Comparison of ENCODE assay signal across 8 cellular contexts in the genomic region with DNA sequence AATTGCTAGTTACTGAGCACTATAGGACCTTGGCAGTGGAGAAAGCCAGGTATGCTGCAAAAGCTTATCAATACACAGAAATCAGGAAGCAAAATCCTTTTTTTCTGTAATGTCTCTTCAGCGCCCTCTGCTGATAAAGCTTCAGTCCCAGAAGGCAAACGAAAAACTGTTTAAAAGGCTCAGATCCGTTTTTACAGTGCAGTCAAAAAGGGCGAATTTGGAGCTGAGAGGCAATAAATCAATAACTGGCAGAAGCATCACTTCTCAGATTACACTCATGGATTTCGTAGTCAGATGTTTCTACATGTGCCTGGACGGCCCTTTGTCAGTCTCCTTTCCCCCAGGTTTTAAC. TPM values are rescaled to one million over a fixed set of nuclear protein-coding genes. Genes with fewer than 3 reads are reported as not detected.
DNase-seq lines count a peak whose midpoint lies in the region; ATAC-seq and TF ChIP-seq lines count a peak whose summit lies in the region.

No MANE protein-coding gene starts in this region.

- 48% methylated on average over 6 of the region's 6 CpGs for WGBS in SK-N-SH (ENCODE audit: low lambda C conversion rate)

- peak overlapping the region; percentile 93 for H2AFZ ChIP-seq in SK-N-SH (ENCODE audit: low read depth)

- H3K27ac Mint-ChIP-seq in effector memory CD8-positive, alpha-beta T cell: peak overlapping the region; percentile 78 to 84
- H3K27ac Mint-ChIP-seq in naive thymus-derived CD4-positive, alpha-beta T cell: peak overlapping the region; percentile 45 to 94 (median 90)

- H3K9me3 Mint-ChIP-seq in effector memory CD8-positive, alpha-beta T cell: no peaks in the 10 kb centered on the region
- H3K9me3 Mint-ChIP-seq in naive thymus-derived CD4-positive, alpha-beta T cell: peaks cover 0 to 7% (median 0%) of the 10 kb centered on the region in 11 donors

- intact Hi-C loops in naive thymus-derived CD4-positive, alpha-beta T cell (cut with micrococcal nuclease): loop anchor here (2.0 to 10.0 kb wide), 8 partner anchors 32 to 1826 kb away; partner anchors contain the start of genes SLC25A46 (in 1 of the 2), STARD4 (in 1 of the 2) and WDR36 (in 1 of the 2)

- POLR2A ChIA-PET in SK-N-SH (lab: Yijun Ruan, JAX): interaction anchor here (1.1 kb wide), 1 partner anchor 1047 kb away, joined by 3 read pairs; no protein-coding TSS in a partner anchor
- POLR2A ChIA-PET in naive thymus-derived CD4-positive, alpha-beta T cell (lab: Charles Lee): interaction anchor here (1.0 to 3.8 kb wide), 8 partner anchors 9 to 937 kb away, joined by 4 to 46 read pairs (median 10); partner anchors contain the start of gene PJA2

- no peaks in the 10 kb centered on the region for H3K27me3 ChIP-seq in SK-N-SH (ENCODE audit: insufficient read depth)
- H3K27me3 ChIP-seq in naive thymus-derived CD4-positive, alpha-beta T cell (ENCODE audit: control insufficient read depth in 2 of 2, insufficient read depth in 2 of 2, low read length in 2 of 2): no peaks in the 10 kb centered on the region

- TF ChIP-seq CTCF in SK-N-SH (IDR thresholded peaks at IDR 0.05): peak; percentile 55

- peak overlapping the region; percentile 86; the same call in 1 of the 2 replicates for H3K9ac ChIP-seq in SK-N-SH

- peaks cover 6 to 10% of the 10 kb centered on the region in 2 donors for H3K27me3 Mint-ChIP-seq in effector memory CD8-positive, alpha-beta T cell
- H3K27me3 Mint-ChIP-seq in naive thymus-derived CD4-positive, alpha-beta T cell: peaks cover 0 to 7% (median 0%) of the 10 kb centered on the region in 5 donors

- no peaks in the 10 kb centered on the region for H3K9me2 ChIP-seq in SK-N-SH

- peaks cover 34% of the 10 kb centered on the region for H3K79me2 ChIP-seq in SK-N-SH (ENCODE audit: insufficient read depth)

- CTCF ChIA-PET in SK-N-SH (lab: Yijun Ruan, JAX): interaction anchor here (0.6 to 2.9 kb wide), 15 partner anchors 9 to 1207 kb away, joined by 3 to 11 read pairs (median 3); no protein-coding TSS in a partner anchor
- CTCF ChIA-PET in naive thymus-derived CD4-positive, alpha-beta T cell (lab: Charles Lee): interaction anchor here (0.5 to 1.7 kb wide), 9 partner anchors 13 to 939 kb away, joined by 3 to 7 read pairs (median 5); no protein-coding TSS in a partner anchor

- H3K9me3 ChIP-seq in SK-N-SH: no peaks in the 10 kb centered on the region
- peaks cover 0 to 4% (median 0%) of the 10 kb centered on the region in 3 experiments for H3K9me3 ChIP-seq in naive thymus-derived CD4-positive, alpha-beta T cell (ENCODE audit: control insufficient read depth in 2 of 3, low read length in 3 of 3)

- peak; percentile 42 for TF ChIP-seq RAD21 in SK-N-SH (IDR thresholded peaks at IDR 0.05; ENCODE audit: low read length)

- peaks cover 28 to 30% of the 10 kb centered on the region in 2 donors for H3K4me1 Mint-ChIP-seq in effector memory CD8-positive, alpha-beta T cell (ENCODE audit: low read depth in 2 of 2)
- H3K4me1 Mint-ChIP-seq in naive thymus-derived CD4-positive, alpha-beta T cell: peaks cover 14 to 31% (median 28%) of the 10 kb centered on the region in 7 donors

- in situ Hi-C loops in SK-MEL-5 (cut with HindIII; ENCODE audit: low pct_unique_long_range_greater_than_20kb, low sequenced_read_pairs): no loop called here

- peaks cover 19% of the 10 kb centered on the region for H3K36me3 Mint-ChIP-seq in effector memory CD8-positive, alpha-beta T cell (ENCODE audit: insufficient read depth)
- peaks cover 0 to 2% (median 0%) of the 10 kb centered on the region in 5 donors for H3K36me3 Mint-ChIP-seq in naive thymus-derived CD4-positive, alpha-beta T cell

- peak overlapping the region; percentile 80 to 86 for H3K4me3 Mint-ChIP-seq in effector memory CD8-positive, alpha-beta T cell
- peak overlapping the region; percentile 83 to 96 (median 90) for H3K4me3 Mint-ChIP-seq in naive thymus-derived CD4-positive, alpha-beta T cell

- peaks cover 8% of the 10 kb centered on the region for H3F3A ChIP-seq in SK-N-SH (replicated peaks; ENCODE audit: insufficient read depth)

- peaks cover 17% of the 10 kb centered on the region for H4K20me1 ChIP-seq in SK-N-SH (ENCODE audit: insufficient read depth)

- DNase-seq in SK-N-SH: no peak
- DNase-seq in HuH-7.5 (ENCODE audit: low spot score): peak; percentile 6
- DNase-seq in SK-MEL-5 (ENCODE audit: low read depth, low spot score): peak; percentile 51
- peak in 1 of 3 experiments; percentile 20 for DNase-seq in effector memory CD8-positive, alpha-beta T cell
- no peak for DNase-seq in naive thymus-derived CD4-positive, alpha-beta T cell
- no peak for DNase-seq in COLO829 (ENCODE audit: low spot score)
- no peak for DNase-seq in cerebellum (ENCODE audit: low spot score)

- TF ChIP-seq EP300 in SK-N-SH (IDR thresholded peaks at IDR 0.05; ENCODE audit: borderline replicate concordance in 1 of 2, low read depth in 1 of 2, low read length in 1 of 2): no peak

- peak overlapping the region; percentile 89 for H3K27ac ChIP-seq in SK-N-SH (ENCODE audit: low read depth in 2 of 2, low read length in 1 of 2)
- peak overlapping the region; percentile 93 for H3K27ac ChIP-seq in naive thymus-derived CD4-positive, alpha-beta T cell (ENCODE audit: low read depth, low read length)

- ATAC-seq in SK-N-SH treated with all-trans-retinoic acid at 6 μM for 48 hours: no peak
- no peak for ATAC-seq in effector memory CD8-positive, alpha-beta T cell (replicated peaks)
- no peak for ATAC-seq in naive thymus-derived CD4-positive, alpha-beta T cell

- H3K4me1 ChIP-seq in SK-N-SH (ENCODE audit: control insufficient read depth in 1 of 2, insufficient read depth in 2 of 2, low read depth in 1 of 2, low read length in 1 of 2): peaks cover 2 to 20% of the 10 kb centered on the region in 2 experiments; a peak in 3 of 4 replicates
- peaks cover 3 to 10% of the 10 kb centered on the region in 2 donors for H3K4me1 ChIP-seq in naive thymus-derived CD4-positive, alpha-beta T cell (ENCODE audit: control insufficient read depth in 2 of 2, insufficient read depth in 2 of 2, low read length in 2 of 2)

- H3K4me3 ChIP-seq in SK-N-SH (ENCODE audit: low read depth in 2 of 2, low read length in 1 of 2): peak overlapping the region; percentile 78 to 93
- peak overlapping the region; percentile 94 for H3K4me3 ChIP-seq in naive thymus-derived CD4-positive, alpha-beta T cell (ENCODE audit: low read length)

- H3K36me3 ChIP-seq in SK-N-SH (replicated peaks in 1 of 2; ENCODE audit: control insufficient read depth in 1 of 2, insufficient read depth in 2 of 2, low read length in 1 of 2): no peaks in the 10 kb centered on the region
- H3K36me3 ChIP-seq in naive thymus-derived CD4-positive, alpha-beta T cell (ENCODE audit: control insufficient read depth in 2 of 3, insufficient read depth in 3 of 3, low read length in 3 of 3): peaks cover 0 to 11% (median 0%) of the 10 kb centered on the region in 3 experiments

- H3K4me2 ChIP-seq in SK-N-SH: peak overlapping the region; percentile 90

TF ChIP-seq in SK-N-SH, 30 proteins besides CTCF, POLR2A, EP300 and RAD21:
- TF ChIP-seq, protein P1, sequence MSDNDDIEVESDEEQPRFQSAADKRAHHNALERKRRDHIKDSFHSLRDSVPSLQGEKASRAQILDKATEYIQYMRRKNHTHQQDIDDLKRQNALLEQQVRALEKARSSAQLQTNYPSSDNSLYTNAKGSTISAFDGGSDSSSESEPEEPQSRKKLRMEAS (IDR thresholded peaks at IDR 0.05; ENCODE audit: low read depth): no peak
- TF ChIP-seq FOXM1 (IDR thresholded peaks at IDR 0.05; ENCODE audit: low read depth) (no peak), SMC3 (IDR thresholded peaks at IDR 0.05; ENCODE audit: low read depth, low read length) (peak; percentile 15; the same call in 1 of the 2 replicates)
TF ChIP-seq in SK-N-SH: peak in this region for 1.

TF ChIP-seq in SK-N-SH treated with all-trans-retinoic acid at 6 μM for 48 hours, 23 proteins besides CTCF, POLR2A, EP300 and RAD21 (continues in another document):
- TF ChIP-seq ZNF8 (CRISPR knock-in tag; IDR thresholded peaks at IDR 0.05): no peak
- TF ChIP-seq, protein P2, sequence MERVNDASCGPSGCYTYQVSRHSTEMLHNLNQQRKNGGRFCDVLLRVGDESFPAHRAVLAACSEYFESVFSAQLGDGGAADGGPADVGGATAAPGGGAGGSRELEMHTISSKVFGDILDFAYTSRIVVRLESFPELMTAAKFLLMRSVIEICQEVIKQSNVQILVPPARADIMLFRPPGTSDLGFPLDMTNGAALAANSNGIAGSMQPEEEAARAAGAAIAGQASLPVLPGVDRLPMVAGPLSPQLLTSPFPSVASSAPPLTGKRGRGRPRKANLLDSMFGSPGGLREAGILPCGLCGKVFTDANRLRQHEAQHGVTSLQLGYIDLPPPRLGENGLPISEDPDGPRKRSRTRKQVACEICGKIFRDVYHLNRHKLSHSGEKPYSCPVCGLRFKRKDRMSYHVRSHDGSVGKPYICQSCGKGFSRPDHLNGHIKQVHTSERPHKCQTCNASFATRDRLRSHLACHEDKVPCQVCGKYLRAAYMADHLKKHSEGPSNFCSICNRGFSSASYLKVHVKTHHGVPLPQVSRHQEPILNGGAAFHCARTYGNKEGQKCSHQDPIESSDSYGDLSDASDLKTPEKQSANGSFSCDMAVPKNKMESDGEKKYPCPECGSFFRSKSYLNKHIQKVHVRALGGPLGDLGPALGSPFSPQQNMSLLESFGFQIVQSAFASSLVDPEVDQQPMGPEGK (CRISPR knock-in tag; IDR thresholded peaks at IDR 0.05; ENCODE audit: borderline replicate concordance): no peak

RNA-seq across cellular contexts. Expression of gene MAN2A1, which starts 1.1 kb away (rescaled TPM):
- 19.7 and 24.2 TPM in 2 replicates for polyA plus RNA-seq in SK-N-SH (2012; rRNA removed)
- polyA plus RNA-seq in SK-N-SH (2012; cell fraction: cytosol; rRNA removed): 28.5 and 31.1 TPM in 2 replicates
- polyA plus RNA-seq in SK-N-SH (2012; cell fraction: nucleus; rRNA removed): 13.6 and 32.5 TPM in 2 replicates
- total RNA-seq in SK-MEL-5 (2014; rRNA removed; shearing (Covaris generic)): 14.7 and 15.1 TPM in 2 replicates
- polyA plus RNA-seq in SK-MEL-5 (2015; cell fraction: cytosol; rRNA removed): 13.4 and 21.6 TPM in 2 replicates
- 18.0 and 22.9 TPM in 2 replicates for polyA plus RNA-seq in SK-MEL-5 (2015; cell fraction: nucleus; rRNA removed)
- total RNA-seq in naive thymus-derived CD4-positive, alpha-beta T cell: 100 to 1,000 TPM in 1 of 5 experiments, 10 to 100 TPM in 4; 36.2 to 107 (median 68.6) TPM
- 10 to 100 TPM; 24.9 to 26.7 TPM for polyA plus RNA-seq in naive thymus-derived CD4-positive, alpha-beta T cell
- total RNA-seq in cerebellum: 56.5 TPM

Comparison
In these comparisons a context has a peak if more than half of its experiments do, and no peak if none do; other contexts are left out.
1. DNase-seq: peak in HuH-7.5 (single experiment) and SK-MEL-5 (single experiment); none in SK-N-SH (single experiment), naive thymus-derived CD4-positive, alpha-beta T cell (0 of 9), COLO829 (single experiment) and cerebellum (single experiment).